25 cellular contexts compared by ENCODE assay signal in genomic region chr3:113243846-113244245, GRCh38. TPM values are rescaled to one million over a fixed set of nuclear protein-coding genes. Genes with fewer than 3 reads are reported as not detected.
A peak's percentile ranks its signal among the peaks of the same experiment; 100 is the strongest.
DNase-seq lines count a peak whose midpoint lies in the region; ATAC-seq, FAIRE-seq and TF ChIP-seq lines count a peak whose summit lies in the region.
"Had no signal": no experiment of that assay in that cellular context is flagged by ENCODE, and none has a peak within 500 bp of the region (broad histone marks: within the 10 kb centered on the region; RNA-seq: fewer than 3 reads in every experiment).

No MANE protein-coding gene starts in this region.

- no peak for FAIRE-seq in A549 (lab: Jason Lieb, UNC)
- FAIRE-seq: endothelial cell of umbilical vein, HTR-8/SVneo, keratinocyte had no signal

- no peak for TF ChIP-seq POLR2A in A549 (IDR thresholded peaks at IDR 0.05; ENCODE audit: low read length)

- ATAC-seq in A549 (no peak), HG02852 (IDR thresholded peaks at IDR 0.05; ENCODE audit: unreplicated experiment) (no peak), aorta (ENCODE audit: low FRiP score) (no peak), GM19455 (IDR thresholded peaks at IDR 0.05; ENCODE audit: unreplicated experiment) (no peak)
- ATAC-seq: lower lobe of right lung, PC-3 had no signal

- POLR2A ChIA-PET in A549 (lab: Yijun Ruan, JAX): no interaction called here

- 79% methylated on average over 3 of the region's 3 CpGs for WGBS in A549 (ENCODE audit: missing lambda C conversion rate)
- 95 to 97% methylated on average over 3 of the region's 3 CpGs for WGBS in aorta, 2 donors

- no peaks in the 10 kb centered on the region for H3K36me3 ChIP-seq in WERI-Rb-1
- H3K36me3 ChIP-seq in aorta (ENCODE audit: control insufficient read depth in 1 of 2, insufficient read depth in 2 of 2, low read length in 1 of 2): no peaks in the 10 kb centered on the region
- no peaks in the 10 kb centered on the region for H3K36me3 ChIP-seq in H7 (replicated peaks; ENCODE audit: control insufficient read depth, insufficient read depth, low read length)
- H3K36me3 ChIP-seq: cardiac muscle cell, HAP-1, lower lobe of right lung, right atrium auricular region, SJSA1 had no signal

- H3K27me3 ChIP-seq in WERI-Rb-1 (ENCODE audit: insufficient read depth, low read depth, severe bottlenecking) (no peaks in the 10 kb centered on the region), aorta (ENCODE audit: control insufficient read depth in 1 of 2, insufficient read depth in 2 of 2, low read length in 1 of 2) (peaks cover 0 to 2% of the 10 kb centered on the region in 2 donors), H7 (ENCODE audit: control insufficient read depth, insufficient read depth, low read length) (no peaks in the 10 kb centered on the region)
- H3K27me3 ChIP-seq: cardiac muscle cell, right atrium auricular region, SJSA1 had no signal

- H3K9me3 ChIP-seq in A549 (no peaks in the 10 kb centered on the region), WERI-Rb-1 (ENCODE audit: severe bottlenecking) (no peaks in the 10 kb centered on the region), aorta (ENCODE audit: control insufficient read depth, low read length) (no peaks in the 10 kb centered on the region)
- H3K9me3 ChIP-seq: HAP-1, lower lobe of right lung, right atrium auricular region, SJSA1 had no signal

- intact Hi-C loops in aorta (cut with DNase I): no loop called here

- DNase-seq in A549 (ENCODE audit: low read depth in 1 of 2, low spot score in 1 of 2): no peak
- DNase-seq in WERI-Rb-1: peak; percentile 61
- peak; percentile 32 for DNase-seq in islet precursor cell
- no peak for DNase-seq in aorta
- no peak for DNase-seq in H7
- DNase-seq: ACHN; activated CD4-positive, alpha-beta T cell treated with anti-CD3 and anti-CD28 coated beads, Interleukin-2, amount 50 U/mL, for 48 hours; activated gamma-delta T cell; foreskin fibroblast; hypothalamus; lower lobe of right lung; NCI-H748 treated with DMSO at 0.1 percent for 48 hours; PC-3 had no signal

- TF ChIP-seq EP300 in A549 (IDR thresholded peaks at IDR 0.05) (no peak), Ishikawa (IDR thresholded peaks at IDR 0.05; ENCODE audit: borderline replicate concordance) (no peak)

- CTCF ChIA-PET in A549 (lab: Yijun Ruan, JAX): interaction anchor here (1.7 to 1.8 kb wide), 2 partner anchors 13 to 45 kb away, joined by 4 to 5 read pairs; no protein-coding TSS in a partner anchor

- H3K4me2 ChIP-seq in A549: no peak overlapping the region

- H3K4me1 ChIP-seq in A549: peaks cover 6% of the 10 kb centered on the region; the same call in 2 of the 3 replicates
- H3K4me1 ChIP-seq in aorta (ENCODE audit: control insufficient read depth in 1 of 2, insufficient read depth in 2 of 2, low read length in 2 of 2): peaks cover 0 to 5% of the 10 kb centered on the region in 2 donors
- H3K4me1 ChIP-seq: lower lobe of right lung had no signal

- H3K27ac ChIP-seq in A549: no peak overlapping the region
- no peak overlapping the region for H3K27ac ChIP-seq in WERI-Rb-1
- H3K27ac ChIP-seq in aorta (ENCODE audit: low read depth in 1 of 2, low read length in 2 of 2): no peak overlapping the region
- H3K27ac ChIP-seq: C4-2B, cardiac muscle cell, lower lobe of right lung, right atrium auricular region, SJSA1, VCaP had no signal

- H3K4me3 ChIP-seq in A549 (no peak overlapping the region), WERI-Rb-1 (ENCODE audit: low read depth, low read length) (no peak overlapping the region), aorta (ENCODE audit: low read length in 2 of 2) (no peak overlapping the region), H7 (ENCODE audit: insufficient read depth, low read depth, low read length) (no peak overlapping the region)
- H3K4me3 ChIP-seq: cardiac muscle cell, HAP-1, lower lobe of right lung, right atrium auricular region, SJSA1 had no signal

- TF ChIP-seq CTCF in A549 (IDR thresholded peaks at IDR 0.05): no peak
- no peak for TF ChIP-seq CTCF in WERI-Rb-1 (IDR thresholded peaks at IDR 0.05; ENCODE audit: low read depth, low read length)

- no peak for TF ChIP-seq RAD21 in A549 (conservative IDR thresholded peaks at IDR 0.05 in 1 of 2, IDR thresholded peaks at IDR 0.05 in 1 of 2)
- TF ChIP-seq RAD21 in Ishikawa (IDR thresholded peaks at IDR 0.05; ENCODE audit: low read depth): no peak

TF ChIP-seq in A549, 52 proteins besides CTCF, POLR2A, EP300 and RAD21:
- 0 out of 2 replicates have a peak, but pooled peaks have one; percentile 30 for TF ChIP-seq USF2 (IDR thresholded peaks at IDR 0.05)
- TF ChIP-seq NPAS2 (CRISPR knock-in tag; IDR thresholded peaks at IDR 0.05; ENCODE audit: borderline replicate concordance): no peak
TF ChIP-seq in A549: peak in this region for 1.

TF ChIP-seq in Ishikawa, 13 proteins besides CTCF, POLR2A, EP300 and RAD21:
- TF ChIP-seq CREB1 (IDR thresholded peaks at IDR 0.05; ENCODE audit: low read depth) (no peak), TEAD4 (IDR thresholded peaks at IDR 0.05) (no peak), USF1 (IDR thresholded peaks at IDR 0.05) (0 out of 2 replicates have a peak, but pooled peaks have one; percentile 44), ZBTB7A (IDR thresholded peaks at IDR 0.05; ENCODE audit: low read depth) (no peak), TCF12 (IDR thresholded peaks at IDR 0.05; ENCODE audit: low read depth) (no peak)

RNA-seq across cellular contexts. Expression of gene BOC, which starts 32.5 kb away (rescaled TPM):
- polyA plus RNA-seq in A549 (2011; rRNA removed): 4.0 and 5.7 TPM in 2 replicates
- polyA plus RNA-seq in A549 (2012; cell fraction: cytosol; rRNA removed): 6.8 and 7.2 TPM in 2 replicates
- 9.9 and 10.2 TPM in 2 replicates for polyA plus RNA-seq in A549 (2012; cell fraction: nucleus; rRNA removed)
- 3.4 to 4.0 TPM (median 3.6 TPM) in 3 replicates for polyA plus RNA-seq in A549 (2017; fragmentation: RNase III; extraction: RNeasy Plus Mini Kit Qiagen cat#74134 plus additional on column Dnase treatment)
- 7.2 and 7.5 TPM in 2 replicates for polyA minus RNA-seq in A549 (2011; rRNA and poly(A)+ RNA removed)
- total RNA-seq in aorta: 100 to 1,000 TPM in 1 of 2 donors, 10 to 100 TPM in 1; 45.1 to 164 TPM
- polyA plus RNA-seq in aorta: 1 to 10 TPM; 6.6 to 8.5 TPM
- 2.8 and 3.0 TPM in 2 replicates for total RNA-seq in H7 (2014; rRNA removed; shearing (Covaris generic))
- total RNA-seq: endothelial cell of umbilical vein had no signal

Comparison
In these comparisons a context has a peak if more than half of its experiments do, and no peak if none do; other contexts are left out.
1. DNase-seq: peak in WERI-Rb-1 (single experiment) and islet precursor cell (single experiment); none in A549 (0 of 2), aorta (0 of 2) and H7 (single experiment).
2. RNA of gene BOC, which starts 32.5 kb away (total RNA-seq): 45.1 to 164 TPM in aorta; 2.8 to 3.0 TPM in H7; every median in the first group is over 10 times any median in the second.